ENCODE assay signal across 8 cellular contexts in genomic region chr12:105420659-105421240, GRCh38.
DNase-seq lines count a peak whose midpoint lies in the region; TF ChIP-seq lines count a peak whose summit lies in the region.

No MANE protein-coding gene starts in this region.

- POLR2A ChIA-PET in PC-9 (lab: Charles Lee; ENCODE audit: unreplicated experiment) = interaction anchor here (0.6 kb wide), 1 partner anchor 291 kb away, joined by 3 read pairs; no protein-coding TSS in a partner anchor

- no peak overlapping the region for H3K4ac ChIP-seq in neuronal stem cell (ENCODE audit: low read length)

- no peak overlapping the region for H4K91ac ChIP-seq in neuronal stem cell (ENCODE audit: low read depth, low read length, poor library complexity)

- peaks cover 7% of the 10 kb centered on the region for H3K4me1 Mint-ChIP-seq in activated T-helper 1 cell treated with anti-CD3 and anti-CD28 coated beads, Interleukin-12 subunit alpha, Interleukin-12 subunit beta, Interleukin-2, Interleukin-4 antibody, amounts not matched to agents 30 ng/mL and 10 ng/mL and 1 ng/mL, durations not matched to agents 14 hours and 24 hours and 36 hours (ENCODE audit: low read depth)

- H3K9me2 ChIP-seq in Karpas-422 (replicated peaks; ENCODE audit: insufficient read depth, low read length) (no peaks in the 10 kb centered on the region), PC-9 (ENCODE audit: insufficient read depth) (no peaks in the 10 kb centered on the region)

- no peak overlapping the region for H3K4me3 Mint-ChIP-seq in activated T-helper 1 cell treated with anti-CD3 and anti-CD28 coated beads, Interleukin-12 subunit alpha, Interleukin-12 subunit beta, Interleukin-2, Interleukin-4 antibody, amounts not matched to agents 30 ng/mL and 10 ng/mL and 1 ng/mL, durations not matched to agents 14 hours and 24 hours and 36 hours

- H3K4me1 ChIP-seq in Karpas-422 (ENCODE audit: low read length) (no peaks in the 10 kb centered on the region), PC-9 (replicated peaks; ENCODE audit: insufficient read depth) (0 out of 2 replicates have a peak, but pooled peaks cover 5% of the 10 kb centered on the region), neuronal stem cell (ENCODE audit: control insufficient read depth in 2 of 2, insufficient read depth in 1 of 2, low read depth in 1 of 2, low read length in 2 of 2) (peaks cover 0 to 6% of the 10 kb centered on the region in 2 donors), testis (peaks cover 6% of the 10 kb centered on the region)

- H3K27ac Mint-ChIP-seq in activated T-helper 1 cell treated with anti-CD3 and anti-CD28 coated beads, Interleukin-12 subunit alpha, Interleukin-12 subunit beta, Interleukin-2, Interleukin-4 antibody, amounts not matched to agents 30 ng/mL and 10 ng/mL and 1 ng/mL, durations not matched to agents 14 hours and 24 hours and 36 hours = no peak overlapping the region

- H2BK120ac ChIP-seq in neuronal stem cell (ENCODE audit: low read depth, low read length) = no peak overlapping the region

- H3K23ac ChIP-seq in neuronal stem cell (ENCODE audit: low read depth, low read length, poor library complexity) = no peak overlapping the region

- no peak overlapping the region for H3K4me2 ChIP-seq in Karpas-422 (ENCODE audit: low read depth, low read length, poor library complexity, severe bottlenecking)
- H3K4me2 ChIP-seq in PC-9 = no peak overlapping the region
- no peak overlapping the region for H3K4me2 ChIP-seq in neuronal stem cell (ENCODE audit: insufficient read depth, low read length, poor library complexity, severe bottlenecking)

- H3K9me3 ChIP-seq in Karpas-422 (ENCODE audit: low read length) (no peaks in the 10 kb centered on the region), PC-9 (ENCODE audit: insufficient read depth, low read depth) (no peaks in the 10 kb centered on the region), neuronal stem cell (replicated peaks in 1 of 2; ENCODE audit: control insufficient read depth in 2 of 2, insufficient read depth in 1 of 2, low read depth in 1 of 2, low read length in 2 of 2) (no peaks in the 10 kb centered on the region), testis (no peaks in the 10 kb centered on the region)

- H3K9me3 Mint-ChIP-seq in activated T-helper 1 cell treated with anti-CD3 and anti-CD28 coated beads, Interleukin-12 subunit alpha, Interleukin-12 subunit beta, Interleukin-2, Interleukin-4 antibody, amounts not matched to agents 30 ng/mL and 10 ng/mL and 1 ng/mL, durations not matched to agents 14 hours and 24 hours and 36 hours = no peaks in the 10 kb centered on the region

- H3K36me3 ChIP-seq in Karpas-422 (ENCODE audit: insufficient read depth, low read length) (no peaks in the 10 kb centered on the region), PC-9 (ENCODE audit: low read depth) (no peaks in the 10 kb centered on the region), neuronal stem cell (replicated peaks in 1 of 2; ENCODE audit: control insufficient read depth in 2 of 2, insufficient read depth in 2 of 2, low read length in 2 of 2) (no peaks in the 10 kb centered on the region), testis (ENCODE audit: low read depth, missing control alignments) (no peaks in the 10 kb centered on the region)

- no peak overlapping the region for H2BK12ac ChIP-seq in neuronal stem cell (ENCODE audit: low read length)

- H2AK5ac ChIP-seq in neuronal stem cell (ENCODE audit: low read depth, low read length) = no peak overlapping the region

- peaks cover 5% of the 10 kb centered on the region for H3K27me3 Mint-ChIP-seq in activated T-helper 1 cell treated with anti-CD3 and anti-CD28 coated beads, Interleukin-12 subunit alpha, Interleukin-12 subunit beta, Interleukin-2, Interleukin-4 antibody, amounts not matched to agents 30 ng/mL and 10 ng/mL and 1 ng/mL, durations not matched to agents 14 hours and 24 hours and 36 hours (ENCODE audit: insufficient read depth)

- H3K9ac ChIP-seq in Karpas-422 (ENCODE audit: low read length) (no peak overlapping the region), neuronal stem cell (ENCODE audit: low read depth, low read length, poor library complexity) (no peak overlapping the region)

- H4K20me1 ChIP-seq in Karpas-422 (ENCODE audit: insufficient read depth, low read depth, low read length) (no peaks in the 10 kb centered on the region), PC-9 (ENCODE audit: insufficient read depth) (no peaks in the 10 kb centered on the region)

- H3K36me3 Mint-ChIP-seq in activated T-helper 1 cell treated with anti-CD3 and anti-CD28 coated beads, Interleukin-12 subunit alpha, Interleukin-12 subunit beta, Interleukin-2, Interleukin-4 antibody, amounts not matched to agents 30 ng/mL and 10 ng/mL and 1 ng/mL, durations not matched to agents 14 hours and 24 hours and 36 hours (ENCODE audit: low read depth) = no peaks in the 10 kb centered on the region

- no peak for TF ChIP-seq POLR2A in testis (IDR thresholded peaks at IDR 0.05)

- no peak overlapping the region for H3K4me3 ChIP-seq in Karpas-422 (ENCODE audit: low read length)
- H3K4me3 ChIP-seq in PC-9 = no peak overlapping the region
- no peak overlapping the region for H3K4me3 ChIP-seq in fibroblast of the aortic adventitia (ENCODE audit: low read depth, low read length)
- no peak overlapping the region for H3K4me3 ChIP-seq in neuronal stem cell (ENCODE audit: low read length in 2 of 2)
- no peak overlapping the region for H3K4me3 ChIP-seq in testis

- no peak overlapping the region for H2BK5ac ChIP-seq in neuronal stem cell (ENCODE audit: low read length)

- CTCF ChIA-PET in PC-9 (lab: Charles Lee) = interaction anchor here (0.5 to 1.7 kb wide), 8 partner anchors 35 to 803 kb away, joined by 3 to 8 read pairs (median 3); no protein-coding TSS in a partner anchor

- no peak overlapping the region for H3K14ac ChIP-seq in neuronal stem cell (ENCODE audit: low read length)

- no peaks in the 10 kb centered on the region for H3K79me2 ChIP-seq in Karpas-422 (ENCODE audit: low read length)
- H3K79me2 ChIP-seq in PC-9 (ENCODE audit: low read depth) = no peaks in the 10 kb centered on the region

- H3K27me3 ChIP-seq in Karpas-422 (ENCODE audit: low read length) (no peaks in the 10 kb centered on the region), PC-9 (ENCODE audit: insufficient read depth, low read depth) (no peaks in the 10 kb centered on the region), neuronal stem cell (ENCODE audit: control insufficient read depth in 3 of 3, insufficient read depth in 3 of 3, low read depth in 1 of 3, low read length in 3 of 3) (no peaks in the 10 kb centered on the region), testis (no peaks in the 10 kb centered on the region)

- H2AFZ ChIP-seq in Karpas-422 (ENCODE audit: low read length) (no peak overlapping the region), PC-9 (no peak overlapping the region), neuronal stem cell (ENCODE audit: low read length) (no peak overlapping the region)

- BruUV-seq in PC-9 (replicated peaks; lab: Mats Ljungman, UMichigan) = no TSS peak

- TF ChIP-seq CTCF in PC-9 (conservative IDR thresholded peaks at IDR 0.05) (peak; percentile 97), fibroblast of the aortic adventitia (IDR thresholded peaks at IDR 0.05; ENCODE audit: insufficient read depth, low read length) (peak; percentile 87), testis (IDR thresholded peaks at IDR 0.05) (peak; percentile 82 to 94 (median 83))

- intact Hi-C loops in PC-9 (cut with micrococcal nuclease; ENCODE audit: unreplicated experiment) (loop anchor here (1.0 to 5.0 kb wide), 5 partner anchors 287 to 804 kb away; no protein-coding TSS in a partner anchor), testis (cut with DNase I; ENCODE audit: low total_unique reads) (loop anchor here (5.0 kb wide), 1 partner anchor 717 kb away; the partner anchor contains the start of gene NUAK1)
- intact Hi-C loops in activated T-helper 1 cell treated with anti-CD3 and anti-CD28 coated beads, Interleukin-12 subunit alpha, Interleukin-12 subunit beta, Interleukin-2, Interleukin-4 antibody, amounts not matched to agents 30 ng/mL and 10 ng/mL and 1 ng/mL, durations not matched to agents 14 hours and 24 hours and 36 hours (cut with micrococcal nuclease) = loop anchor here (1.0 to 10.0 kb wide), 4 partner anchors 264 to 862 kb away; no protein-coding TSS in a partner anchor

- H4K8ac ChIP-seq in neuronal stem cell (ENCODE audit: low read depth, low read length) = no peak overlapping the region

- H3K79me1 ChIP-seq in neuronal stem cell (ENCODE audit: low read depth, low read length) = no peaks in the 10 kb centered on the region

- DNase-seq in DMS 273 (lab: John Stamatoyannopoulos, UW; ENCODE audit: unreplicated experiment) (peak; percentile 76), DMS 273 treated with DMSO at 0.1 percent for 48 hours (lab: John Stamatoyannopoulos, UW) (no peak), Karpas-422 (peak; percentile 87), PC-9 (peak; percentile 53 to 59), fibroblast of the aortic adventitia (ENCODE audit: low read depth) (peak; percentile 87), neuronal stem cell (ENCODE audit: low spot score) (peak; percentile 66), testis (peak; percentile 84)
- DNase-seq in activated T-helper 1 cell treated with anti-CD3 and anti-CD28 coated beads, Interleukin-12 subunit alpha, Interleukin-12 subunit beta, Interleukin-2, Interleukin-4 antibody, amounts not matched to agents 30 ng/mL and 10 ng/mL and 1 ng/mL, durations not matched to agents 14 hours and 24 hours and 36 hours (ENCODE audit: low spot score) = peak; percentile 21

- no peak overlapping the region for H2BK15ac ChIP-seq in neuronal stem cell (ENCODE audit: low read length)

- H3F3A ChIP-seq in PC-9 (ENCODE audit: insufficient read depth, low read depth) = no peaks in the 10 kb centered on the region

- no peak overlapping the region for H3K27ac ChIP-seq in Karpas-422 (ENCODE audit: low read length)
- H3K27ac ChIP-seq in PC-9 = no peak overlapping the region
- H3K27ac ChIP-seq in neuronal stem cell (replicated peaks; ENCODE audit: low read length) = no peak overlapping the region
- no peak overlapping the region for H3K27ac ChIP-seq in testis

- H3K18ac ChIP-seq in neuronal stem cell (ENCODE audit: low read length) = no peak overlapping the region
